ENCODE assay signal across 2 cellular contexts in genomic region chr7:138352570-138353461, GRCh38.
TF ChIP-seq lines count a peak whose summit lies in the region.

No MANE protein-coding gene starts in this region.

TF ChIP-seq in K562, 482 proteins besides CTCF, POLR2A, EP300 and RAD21 (continued from another document and continues in another):
- TF ChIP-seq ZBTB34 (CRISPR knock-in tag; IDR thresholded peaks at IDR 0.05) (no peak), PATZ1 (CRISPR knock-in tag; IDR thresholded peaks at IDR 0.05; ENCODE audit: borderline replicate concordance) (no peak), RBM22 (IDR thresholded peaks at IDR 0.05; ENCODE audit: low read depth, low read length, poor library complexity, severe bottlenecking) (no peak), ZNF507 (tag; conservative IDR thresholded peaks at IDR 0.05) (no peak), HMGN3 (IDR thresholded peaks at IDR 0.05; ENCODE audit: borderline replicate concordance, extremely low read depth, insufficient read length, low read depth, low read length) (peak; percentile 100), ZNF318 (IDR thresholded peaks at IDR 0.05; ENCODE audit: borderline replicate concordance in 1 of 2, low read depth in 1 of 2) (peak in 1 of 2 experiments; percentile 91; a peak in 2 of 4 replicates), ZNF24 (IDR thresholded peaks at IDR 0.05) (peak; percentile 82), RHOXF2B (CRISPR knock-in tag; conservative IDR thresholded peaks at IDR 0.05) (no peak), ZNF184 (CRISPR knock-in tag; IDR thresholded peaks at IDR 0.05) (no peak), TOE1 (IDR thresholded peaks at IDR 0.05; ENCODE audit: borderline replicate concordance) (peak; percentile 86), TOE1 (CRISPR knock-in tag; IDR thresholded peaks at IDR 0.05; ENCODE audit: borderline replicate concordance, low read depth) (no peak), HEY1 (CRISPR knock-in tag; IDR thresholded peaks at IDR 0.05; ENCODE audit: borderline replicate concordance) (0 out of 2 replicates have a peak, but pooled peaks have one; percentile 1), NEUROD1 (IDR thresholded peaks at IDR 0.05; ENCODE audit: borderline replicate concordance, low read depth, low read length, partially characterized antibody) (peak; percentile 95), SIRT6 (IDR thresholded peaks at IDR 0.05; ENCODE audit: low read depth, low read length) (no peak), ZBTB7A (IDR thresholded peaks at IDR 0.05; ENCODE audit: borderline replicate concordance, control insufficient read depth, low read depth, low read length) (peak; percentile 86)

TF ChIP-seq in HepG2, 621 proteins besides CTCF, POLR2A, EP300 and RAD21 (continued from another document and continues in another):
- TF ChIP-seq RFXANK (CRISPR knock-in tag; IDR thresholded peaks at IDR 0.05) (peak; percentile 72; the same call in 1 of the 2 replicates), HMG20B (CRISPR knock-in tag; conservative IDR thresholded peaks at IDR 0.05) (peak; percentile 91; the same call in 1 of the 2 replicates), CBFB (CRISPR knock-in tag; IDR thresholded peaks at IDR 0.05) (peak; percentile 82), XBP1 (CRISPR knock-in tag; IDR thresholded peaks at IDR 0.05) (no peak), AHR (CRISPR knock-in tag; IDR thresholded peaks at IDR 0.05) (peak; percentile 53; the same call in 1 of the 2 replicates), KIAA2018 (CRISPR knock-in tag; IDR thresholded peaks at IDR 0.05; ENCODE audit: borderline replicate concordance) (no peak), IKZF1 (IDR thresholded peaks at IDR 0.05) (no peak), SETDB1 (CRISPR knock-in tag; IDR thresholded peaks at IDR 0.05; ENCODE audit: borderline replicate concordance) (no peak), HOXA3 (CRISPR knock-in tag; IDR thresholded peaks at IDR 0.05) (peak; percentile 93), LCORL (IDR thresholded peaks at IDR 0.05) (no peak), LCORL (CRISPR knock-in tag; IDR thresholded peaks at IDR 0.05) (0 out of 2 replicates have a peak, but pooled peaks have one; percentile 70), ZNF687 (CRISPR knock-in tag; IDR thresholded peaks at IDR 0.05) (peak; percentile 98), ZNF691 (CRISPR knock-in tag; IDR thresholded peaks at IDR 0.05; ENCODE audit: borderline replicate concordance, low read depth) (no peak), ZNF441 (CRISPR knock-in tag; IDR thresholded peaks at IDR 0.05; ENCODE audit: borderline replicate concordance) (no peak), ETS1 (CRISPR knock-in tag; IDR thresholded peaks at IDR 0.05) (0 out of 2 replicates have a peak, but pooled peaks have one; percentile 27), ZSCAN9 (CRISPR knock-in tag; IDR thresholded peaks at IDR 0.05; ENCODE audit: borderline replicate concordance) (peak; percentile 88; the same call in 1 of the 2 replicates), HOXD1 (CRISPR knock-in tag; IDR thresholded peaks at IDR 0.05) (peak; percentile 79), ZNF253 (CRISPR knock-in tag; IDR thresholded peaks at IDR 0.05; ENCODE audit: borderline replicate concordance) (no peak), ZNF562 (CRISPR knock-in tag; IDR thresholded peaks at IDR 0.05; ENCODE audit: borderline replicate concordance) (no peak), SP5 (CRISPR knock-in tag; IDR thresholded peaks at IDR 0.05; ENCODE audit: borderline replicate concordance, low read depth) (peak; percentile 85), POLR2AphosphoS5 (IDR thresholded peaks at IDR 0.05; ENCODE audit: low read depth, low read length) (peak; percentile 80), ZNF329 (CRISPR knock-in tag; IDR thresholded peaks at IDR 0.05; ENCODE audit: low read depth) (no peak; the same call in 1 of the 2 replicates), ZNF3 (CRISPR knock-in tag; IDR thresholded peaks at IDR 0.05) (0 out of 2 replicates have a peak, but pooled peaks have one; percentile 22), DDIT3 (CRISPR knock-in tag; IDR thresholded peaks at IDR 0.05) (no peak), ZNF501 (CRISPR knock-in tag; IDR thresholded peaks at IDR 0.05) (peak; percentile 84), ZNF317 (CRISPR knock-in tag; IDR thresholded peaks at IDR 0.05) (peak; percentile 89), RCOR2 (CRISPR knock-in tag; IDR thresholded peaks at IDR 0.05) (peak; percentile 98), ZNF44 (CRISPR knock-in tag; IDR thresholded peaks at IDR 0.05) (no peak), RXRB (CRISPR knock-in tag; IDR thresholded peaks at IDR 0.05; ENCODE audit: borderline replicate concordance) (peak; percentile 94), ZNF589 (CRISPR knock-in tag; conservative IDR thresholded peaks at IDR 0.05) (0 out of 2 replicates have a peak, but pooled peaks have one; percentile 75), TCF7L2 (IDR thresholded peaks at IDR 0.05; ENCODE audit: low read depth, low read length) (peak; percentile 68; the same call in 1 of the 2 replicates), GLI4 (CRISPR knock-in tag; IDR thresholded peaks at IDR 0.05; ENCODE audit: borderline replicate concordance) (no peak), ZNF460 (CRISPR knock-in tag; IDR thresholded peaks at IDR 0.05; ENCODE audit: borderline replicate concordance) (peak; percentile 37; the same call in 1 of the 2 replicates), GTF2F1 (IDR thresholded peaks at IDR 0.05; ENCODE audit: low read length) (peak; percentile 67; the same call in 1 of the 2 replicates), SNRNP70 (IDR thresholded peaks at IDR 0.05; ENCODE audit: low read depth, low read length) (no peak), KAT2B (IDR thresholded peaks at IDR 0.05; ENCODE audit: borderline replicate concordance, low read depth, low read length) (no peak), ZNF10 (CRISPR knock-in tag; IDR thresholded peaks at IDR 0.05; ENCODE audit: borderline replicate concordance, low read depth) (no peak), SOX5 (CRISPR knock-in tag; IDR thresholded peaks at IDR 0.05; ENCODE audit: borderline replicate concordance) (peak; percentile 97), ETV6 (CRISPR knock-in tag; conservative IDR thresholded peaks at IDR 0.05) (peak; percentile 87), NFKB2 (CRISPR knock-in tag; IDR thresholded peaks at IDR 0.05; ENCODE audit: borderline replicate concordance) (peak; percentile 80; the same call in 1 of the 2 replicates), KMT2A (CRISPR knock-in tag; IDR thresholded peaks at IDR 0.05) (no peak; the same call in 1 of the 2 replicates), PTBP1 (IDR thresholded peaks at IDR 0.05; ENCODE audit: low read depth, low read length, poor library complexity, severe bottlenecking) (no peak), ZNF713 (CRISPR knock-in tag; IDR thresholded peaks at IDR 0.05) (no peak), HMG20A (CRISPR knock-in tag; IDR thresholded peaks at IDR 0.05; ENCODE audit: borderline replicate concordance) (peak; percentile 99), BHLHE40 (IDR thresholded peaks at IDR 0.05; ENCODE audit: low read length) (no peak), RBM22 (optimal IDR thresholded peaks at IDR 0.05; ENCODE audit: low read length) (no peak)
